Comparison of ENCODE assay signal across 15 cellular contexts in the genomic region with DNA sequence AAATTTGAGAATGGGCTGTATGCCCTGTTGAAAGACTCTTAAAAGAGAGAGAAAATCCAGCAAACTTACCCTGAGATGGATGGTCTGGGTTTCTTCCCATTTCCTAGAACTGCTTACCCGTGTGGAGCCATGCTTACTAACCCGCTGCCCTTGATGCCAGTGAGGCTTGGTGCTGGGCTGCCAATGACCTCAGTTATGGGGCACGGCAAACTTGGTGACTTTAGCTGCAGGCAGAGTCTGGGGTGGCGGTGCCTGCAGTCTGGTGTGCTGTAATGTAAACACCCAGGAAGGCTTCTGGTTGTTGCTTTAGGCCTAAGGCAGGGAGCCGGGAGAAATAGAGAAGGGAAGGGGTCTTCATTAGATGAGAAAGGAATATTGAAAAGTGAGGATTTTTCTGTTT. TPM values are rescaled to one million over a fixed set of nuclear protein-coding genes. Genes with fewer than 3 reads are reported as not detected.
DNase-seq lines count a peak whose midpoint lies in the region; ATAC-seq and TF ChIP-seq lines count a peak whose summit lies in the region.
"Had no signal": no experiment of that assay in that cellular context is flagged by ENCODE, and none has a peak within 500 bp of the region (broad histone marks: within the 10 kb centered on the region; RNA-seq: fewer than 3 reads in every experiment).

No MANE protein-coding gene starts in this region.

- no peak overlapping the region for H3K27ac Mint-ChIP-seq in type B pancreatic cell
- H3K27ac Mint-ChIP-seq: CD8-positive, alpha-beta T cell had no signal

- no peak for ATAC-seq in SK-N-SH treated with all-trans-retinoic acid at 6 μM for 48 hours
- no peak for ATAC-seq in left lobe of liver
- ATAC-seq: CD8-positive, alpha-beta T cell had no signal

- no peak overlapping the region; a peak in 1 of 4 replicates for H3K27ac ChIP-seq in SK-N-SH (ENCODE audit: low read depth in 2 of 2, low read length in 1 of 2)
- no peak overlapping the region for H3K27ac ChIP-seq in testis
- H3K27ac ChIP-seq: 22Rv1, KMS-11 had no signal

- WGBS in SK-N-SH (ENCODE audit: low lambda C conversion rate), result 93% methylated on average over 5 of the region's 5 CpGs
- WGBS in testis, 2 donors, result 90 to 92% methylated on average over 5 of the region's 5 CpGs

- intact Hi-C loops in testis (cut with DNase I; ENCODE audit: low total_unique reads), result no loop called here

- no peak overlapping the region for H3K9ac ChIP-seq in SK-N-SH
- H3K9ac ChIP-seq: KMS-11 had no signal

- peaks cover 2% of the 10 kb centered on the region for H3F3A ChIP-seq in SK-N-SH (replicated peaks; ENCODE audit: insufficient read depth)

- TF ChIP-seq CTCF in SK-N-SH (IDR thresholded peaks at IDR 0.05) (no peak), type B pancreatic cell (conservative IDR thresholded peaks at IDR 0.05) (no peak), testis (IDR thresholded peaks at IDR 0.05) (no peak)

- TF ChIP-seq RAD21 in SK-N-SH (IDR thresholded peaks at IDR 0.05; ENCODE audit: low read length), result no peak

- H3K36me3 ChIP-seq in SK-N-SH (replicated peaks in 1 of 2; ENCODE audit: control insufficient read depth in 1 of 2, insufficient read depth in 2 of 2, low read length in 1 of 2), result no peaks in the 10 kb centered on the region
- no peaks in the 10 kb centered on the region for H3K36me3 ChIP-seq in testis (ENCODE audit: low read depth, missing control alignments)
- H3K36me3 ChIP-seq: SJSA1 had no signal

- POLR2A ChIA-PET in SK-N-SH (lab: Yijun Ruan, JAX), result no interaction called here

- no peak overlapping the region for H3K4me3 ChIP-seq in SK-N-SH (ENCODE audit: low read depth in 2 of 2, low read length in 1 of 2)
- H3K4me3 ChIP-seq in testis, result no peak overlapping the region
- H3K4me3 ChIP-seq: SJSA1 had no signal

- H3K27me3 ChIP-seq in SK-N-SH (ENCODE audit: insufficient read depth) (no peaks in the 10 kb centered on the region), testis (no peaks in the 10 kb centered on the region)
- H3K27me3 ChIP-seq: SJSA1 had no signal

- H4K20me1 ChIP-seq in SK-N-SH (ENCODE audit: insufficient read depth), result no peaks in the 10 kb centered on the region

- H2AFZ ChIP-seq in SK-N-SH (ENCODE audit: low read depth), result 0 out of 2 replicates have a peak overlapping the region, but pooled peaks have one; percentile 43

- TF ChIP-seq EP300 in SK-N-SH (IDR thresholded peaks at IDR 0.05; ENCODE audit: borderline replicate concordance in 1 of 2, low read depth in 1 of 2, low read length in 1 of 2), result no peak

- H3K79me2 ChIP-seq in SK-N-SH (ENCODE audit: insufficient read depth), result no peaks in the 10 kb centered on the region

- H3K4me3 Mint-ChIP-seq in type B pancreatic cell, result no peak overlapping the region
- H3K4me3 Mint-ChIP-seq: CD8-positive, alpha-beta T cell had no signal

- no peaks in the 10 kb centered on the region for H3K9me3 ChIP-seq in SK-N-SH
- H3K9me3 ChIP-seq in testis, result no peaks in the 10 kb centered on the region
- H3K9me3 ChIP-seq: SJSA1 had no signal

- no peak overlapping the region for H3K4me2 ChIP-seq in SK-N-SH
- H3K4me2 ChIP-seq: KMS-11 had no signal

- H3K4me1 Mint-ChIP-seq in type B pancreatic cell (ENCODE audit: unreplicated experiment), result peaks cover 11% of the 10 kb centered on the region

- no peaks in the 10 kb centered on the region for H3K9me2 ChIP-seq in SK-N-SH

- no peak for DNase-seq in SK-N-SH
- peak; percentile 14 for DNase-seq in RPMI7951 (ENCODE audit: low read depth)
- DNase-seq in left lobe of liver (ENCODE audit: low spot score), result peak; percentile 21
- peak; percentile 29 for DNase-seq in type B pancreatic cell (ENCODE audit: extremely low spot score, unreplicated experiment)
- DNase-seq in NCI-H526 (lab: John Stamatoyannopoulos, UW), result no peak
- no peak for DNase-seq in testis
- no peak for DNase-seq in activated CD4-positive, CD25-positive, alpha-beta regulatory T cell treated with anti-CD3 and anti-CD28 coated beads, Interleukin-2, amount 50 U/mL, for 72 hours
- DNase-seq: CD8-positive, alpha-beta T cell; NCI-H1417; NCI-H2029; NCI-H510A had no signal

- no peak for TF ChIP-seq POLR2A in testis (IDR thresholded peaks at IDR 0.05)

- no peaks in the 10 kb centered on the region for H3K9me3 Mint-ChIP-seq in type B pancreatic cell
- H3K9me3 Mint-ChIP-seq: CD8-positive, alpha-beta T cell had no signal

- H3K36me3 Mint-ChIP-seq in type B pancreatic cell, result no peaks in the 10 kb centered on the region
- H3K36me3 Mint-ChIP-seq: CD8-positive, alpha-beta T cell had no signal

- peaks cover 9 to 25% of the 10 kb centered on the region in 2 experiments; a peak in 3 of 4 replicates for H3K4me1 ChIP-seq in SK-N-SH (ENCODE audit: control insufficient read depth in 1 of 2, insufficient read depth in 2 of 2, low read depth in 1 of 2, low read length in 1 of 2)
- H3K4me1 ChIP-seq in testis, result no peaks in the 10 kb centered on the region

- CTCF ChIA-PET in SK-N-SH (lab: Yijun Ruan, JAX), result interaction anchor here (1.1 kb wide), 1 partner anchor 72 kb away, joined by 3 read pairs; the partner anchor contains the start of gene SRD5A1

- H3K27me3 Mint-ChIP-seq in type B pancreatic cell, result peaks cover 15% of the 10 kb centered on the region

TF ChIP-seq in SK-N-SH, 30 proteins besides CTCF, POLR2A, EP300 and RAD21:
- TF ChIP-seq TCF12 (IDR thresholded peaks at IDR 0.05) (no peak), NRF1 (IDR thresholded peaks at IDR 0.05; ENCODE audit: low read depth, low read length) (no peak), FOXM1 (IDR thresholded peaks at IDR 0.05; ENCODE audit: low read depth) (no peak), GABPA (IDR thresholded peaks at IDR 0.05; ENCODE audit: low read depth) (no peak), SMC3 (IDR thresholded peaks at IDR 0.05; ENCODE audit: low read depth, low read length) (no peak), POLR2AphosphoS5 (IDR thresholded peaks at IDR 0.05; ENCODE audit: low read depth, low read length) (no peak), CHD2 (IDR thresholded peaks at IDR 0.05; ENCODE audit: low read length, partially characterized antibody) (no peak)
- TF ChIP-seq, protein P1, sequence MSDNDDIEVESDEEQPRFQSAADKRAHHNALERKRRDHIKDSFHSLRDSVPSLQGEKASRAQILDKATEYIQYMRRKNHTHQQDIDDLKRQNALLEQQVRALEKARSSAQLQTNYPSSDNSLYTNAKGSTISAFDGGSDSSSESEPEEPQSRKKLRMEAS (IDR thresholded peaks at IDR 0.05; ENCODE audit: low read depth), result no peak
TF ChIP-seq in SK-N-SH: peak in this region for 0.

TF ChIP-seq in SK-N-SH treated with all-trans-retinoic acid at 6 μM for 48 hours, 23 proteins besides CTCF, POLR2A, EP300 and RAD21 (continues in another document):
- TF ChIP-seq, protein P2, sequence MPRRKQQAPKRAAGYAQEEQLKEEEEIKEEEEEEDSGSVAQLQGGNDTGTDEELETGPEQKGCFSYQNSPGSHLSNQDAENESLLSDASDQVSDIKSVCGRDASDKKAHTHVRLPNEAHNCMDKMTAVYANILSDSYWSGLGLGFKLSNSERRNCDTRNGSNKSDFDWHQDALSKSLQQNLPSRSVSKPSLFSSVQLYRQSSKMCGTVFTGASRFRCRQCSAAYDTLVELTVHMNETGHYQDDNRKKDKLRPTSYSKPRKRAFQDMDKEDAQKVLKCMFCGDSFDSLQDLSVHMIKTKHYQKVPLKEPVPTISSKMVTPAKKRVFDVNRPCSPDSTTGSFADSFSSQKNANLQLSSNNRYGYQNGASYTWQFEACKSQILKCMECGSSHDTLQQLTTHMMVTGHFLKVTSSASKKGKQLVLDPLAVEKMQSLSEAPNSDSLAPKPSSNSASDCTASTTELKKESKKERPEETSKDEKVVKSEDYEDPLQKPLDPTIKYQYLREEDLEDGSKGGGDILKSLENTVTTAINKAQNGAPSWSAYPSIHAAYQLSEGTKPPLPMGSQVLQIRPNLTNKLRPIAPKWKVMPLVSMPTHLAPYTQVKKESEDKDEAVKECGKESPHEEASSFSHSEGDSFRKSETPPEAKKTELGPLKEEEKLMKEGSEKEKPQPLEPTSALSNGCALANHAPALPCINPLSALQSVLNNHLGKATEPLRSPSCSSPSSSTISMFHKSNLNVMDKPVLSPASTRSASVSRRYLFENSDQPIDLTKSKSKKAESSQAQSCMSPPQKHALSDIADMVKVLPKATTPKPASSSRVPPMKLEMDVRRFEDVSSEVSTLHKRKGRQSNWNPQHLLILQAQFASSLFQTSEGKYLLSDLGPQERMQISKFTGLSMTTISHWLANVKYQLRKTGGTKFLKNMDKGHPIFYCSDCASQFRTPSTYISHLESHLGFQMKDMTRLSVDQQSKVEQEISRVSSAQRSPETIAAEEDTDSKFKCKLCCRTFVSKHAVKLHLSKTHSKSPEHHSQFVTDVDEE (CRISPR knock-in tag; IDR thresholded peaks at IDR 0.05), result no peak
- TF ChIP-seq ISL1 (CRISPR knock-in tag; IDR thresholded peaks at IDR 0.05) (no peak), ZNF70 (CRISPR knock-in tag; IDR thresholded peaks at IDR 0.05) (no peak), ZFP3 (CRISPR knock-in tag; IDR thresholded peaks at IDR 0.05) (no peak), ARNTL (CRISPR knock-in tag; IDR thresholded peaks at IDR 0.05; ENCODE audit: borderline replicate concordance, low read depth) (no peak), ZC3H10 (CRISPR knock-in tag; IDR thresholded peaks at IDR 0.05) (no peak), TOX (CRISPR knock-in tag; IDR thresholded peaks at IDR 0.05; ENCODE audit: borderline replicate concordance) (no peak), GLIS3 (CRISPR knock-in tag; IDR thresholded peaks at IDR 0.05) (no peak)
- TF ChIP-seq, protein P3, sequence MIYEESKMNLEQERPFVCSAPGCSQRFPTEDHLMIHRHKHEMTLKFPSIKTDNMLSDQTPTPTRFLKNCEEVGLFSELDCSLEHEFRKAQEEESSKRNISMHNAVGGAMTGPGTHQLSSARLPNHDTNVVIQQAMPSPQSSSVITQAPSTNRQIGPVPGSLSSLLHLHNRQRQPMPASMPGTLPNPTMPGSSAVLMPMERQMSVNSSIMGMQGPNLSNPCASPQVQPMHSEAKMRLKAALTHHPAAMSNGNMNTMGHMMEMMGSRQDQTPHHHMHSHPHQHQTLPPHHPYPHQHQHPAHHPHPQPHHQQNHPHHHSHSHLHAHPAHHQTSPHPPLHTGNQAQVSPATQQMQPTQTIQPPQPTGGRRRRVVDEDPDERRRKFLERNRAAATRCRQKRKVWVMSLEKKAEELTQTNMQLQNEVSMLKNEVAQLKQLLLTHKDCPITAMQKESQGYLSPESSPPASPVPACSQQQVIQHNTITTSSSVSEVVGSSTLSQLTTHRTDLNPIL (CRISPR knock-in tag; IDR thresholded peaks at IDR 0.05; ENCODE audit: low read depth), result no peak

RNA-seq across cellular contexts. Expression of gene TENT4A, which starts 7.3 kb away (rescaled TPM):
- 5.2 and 6.0 TPM in 2 replicates for polyA plus RNA-seq in SK-N-SH (2012; rRNA removed)
- 4.2 and 4.5 TPM in 2 replicates for polyA plus RNA-seq in SK-N-SH (2012; cell fraction: cytosol; rRNA removed)
- polyA plus RNA-seq in SK-N-SH (2012; cell fraction: nucleus; rRNA removed), result 40.7 and 44.6 TPM in 2 replicates
- total RNA-seq in RPMI7951 (2014; rRNA removed; shearing (Covaris generic)), result 5.5 and 6.0 TPM in 2 replicates
- total RNA-seq in left lobe of liver, result 14.3 TPM
- total RNA-seq in type B pancreatic cell (ENCODE audit: low replicate concordance), result 21.7 and 34.1 TPM in 2 replicates
- total RNA-seq in testis, result 10 to 100 TPM; 46.2 to 51.3 TPM
- polyA plus RNA-seq in testis (ENCODE audit: insufficient read depth, low read depth, low replicate concordance), result 23.1 TPM

Comparison
In these comparisons a context has a peak if more than half of its experiments do, and no peak if none do; other contexts are left out.
1. DNase-seq: peak in RPMI7951 (single experiment), left lobe of liver (single experiment) and type B pancreatic cell (single experiment); none in SK-N-SH (single experiment), NCI-H526 (0 of 2), testis (single experiment) and activated CD4-positive, CD25-positive, alpha-beta regulatory T cell treated with anti-CD3 and anti-CD28 coated beads, Interleukin-2, amount 50 U/mL, for 72 hours (single experiment).